Comparison of ENCODE assay signal across 15 cellular contexts in genomic region chr5:38602641-38603040, GRCh38. TPM values are rescaled to one million over a fixed set of nuclear protein-coding genes. Genes with fewer than 3 reads are reported as not detected.
DNase-seq lines count a peak whose midpoint lies in the region; ATAC-seq and TF ChIP-seq lines count a peak whose summit lies in the region.
"Had no signal": no experiment of that assay in that cellular context is flagged by ENCODE, and none has a peak within 500 bp of the region (broad histone marks: within the 10 kb centered on the region; RNA-seq: fewer than 3 reads in every experiment).

No MANE protein-coding gene starts in this region.

- in situ Hi-C loops in gastrocnemius medialis (cut with MboI; ENCODE audit: low sequenced_read_pairs in 4 of 4): no loop called here

- peak; percentile 64 for DNase-seq in NCI-H2171 treated with DMSO at 0.1 percent for 48 hours (lab: John Stamatoyannopoulos, UW)
- no peak for DNase-seq in NCI-H2171 (lab: John Stamatoyannopoulos, UW)
- DNase-seq in PC-9: no peak
- peak; percentile 10 for DNase-seq in lung (ENCODE audit: low spot score)
- DNase-seq in gastrocnemius medialis: no peak
- no peak for DNase-seq in left colon
- DNase-seq: CD8-positive, alpha-beta T cell; COR-L47; DND-41; GF-D8; H7 had no signal

- no peak overlapping the region for H3K4me3 Mint-ChIP-seq in stimulated activated memory B cell treated with anti-CD40 and anti-IgM and Interleukin-4, amounts not matched to agents 10 μg/mL and 1 μg/mL and 100 μg/mL, for 72 hours
- H3K4me3 Mint-ChIP-seq: CD14-positive monocyte; CD8-positive, alpha-beta T cell had no signal

- H3K27me3 ChIP-seq in PC-9 (ENCODE audit: insufficient read depth, low read depth) (no peaks in the 10 kb centered on the region), lung (ENCODE audit: control insufficient read depth, insufficient read depth) (no peaks in the 10 kb centered on the region), gastrocnemius medialis (no peaks in the 10 kb centered on the region)

- peaks cover 34% of the 10 kb centered on the region for H3F3A ChIP-seq in PC-9 (ENCODE audit: insufficient read depth, low read depth)

- no peak overlapping the region for H3K4me3 ChIP-seq in PC-9
- H3K4me3 ChIP-seq in lung: no peak overlapping the region
- no peak overlapping the region for H3K4me3 ChIP-seq in gastrocnemius medialis

- H2AFZ ChIP-seq in PC-9: no peak overlapping the region

- peaks cover 5% of the 10 kb centered on the region; the same call in 1 of the 2 replicates for H3K9me3 ChIP-seq in PC-9 (ENCODE audit: insufficient read depth, low read depth)
- no peaks in the 10 kb centered on the region for H3K9me3 ChIP-seq in lung (ENCODE audit: control insufficient read depth in 2 of 2, insufficient read depth in 1 of 2, low read length in 1 of 2)
- H3K9me3 ChIP-seq in gastrocnemius medialis: no peaks in the 10 kb centered on the region

- CTCF ChIA-PET in PC-9 (lab: Charles Lee): no interaction called here

- H3K27me3 Mint-ChIP-seq in stimulated activated memory B cell treated with anti-CD40 and anti-IgM and Interleukin-4, amounts not matched to agents 10 μg/mL and 1 μg/mL and 100 μg/mL, for 72 hours: no peaks in the 10 kb centered on the region

- TF ChIP-seq POLR2A in gastrocnemius medialis (IDR thresholded peaks at IDR 0.05): no peak

- no peaks in the 10 kb centered on the region for H3K4me1 Mint-ChIP-seq in stimulated activated memory B cell treated with anti-CD40 and anti-IgM and Interleukin-4, amounts not matched to agents 10 μg/mL and 1 μg/mL and 100 μg/mL, for 72 hours

- POLR2A ChIA-PET in PC-9 (lab: Charles Lee; ENCODE audit: unreplicated experiment): no interaction called here

- intact Hi-C loops in PC-9 (cut with micrococcal nuclease; ENCODE audit: unreplicated experiment): no loop called here
- intact Hi-C loops in gastrocnemius medialis (cut with DNase I; ENCODE audit: low total_unique reads): loop anchor here (5.0 kb wide), 1 partner anchor 155 kb away; no protein-coding TSS in a partner anchor
- intact Hi-C loops in left colon (cut with DNase I, micrococcal nuclease): no loop called here

- no peaks in the 10 kb centered on the region for H3K36me3 Mint-ChIP-seq in stimulated activated memory B cell treated with anti-CD40 and anti-IgM and Interleukin-4, amounts not matched to agents 10 μg/mL and 1 μg/mL and 100 μg/mL, for 72 hours
- H3K36me3 Mint-ChIP-seq: CD14-positive monocyte; CD8-positive, alpha-beta T cell had no signal

- ATAC-seq in lung (ENCODE audit: insufficient read depth, low FRiP score) (no peak), gastrocnemius medialis (no peak), left colon (no peak), GM21737 (IDR thresholded peaks at IDR 0.05; ENCODE audit: unreplicated experiment) (no peak)
- no peak for ATAC-seq in stimulated activated memory B cell treated with anti-CD40 and anti-IgM and Interleukin-4, amounts not matched to agents 10 μg/mL and 1 μg/mL and 100 μg/mL, for 72 hours
- ATAC-seq: CD8-positive, alpha-beta T cell had no signal

- TF ChIP-seq CTCF in PC-9 (conservative IDR thresholded peaks at IDR 0.05) (no peak), lung (IDR thresholded peaks at IDR 0.05; ENCODE audit: control extremely low read depth, extremely low read depth) (no peak), gastrocnemius medialis (IDR thresholded peaks at IDR 0.05 in 4 of 5, conservative IDR thresholded peaks at IDR 0.05 in 1 of 5) (no peak)

- H4K20me1 ChIP-seq in PC-9 (ENCODE audit: insufficient read depth): no peaks in the 10 kb centered on the region

- no peaks in the 10 kb centered on the region for H3K9me3 Mint-ChIP-seq in stimulated activated memory B cell treated with anti-CD40 and anti-IgM and Interleukin-4, amounts not matched to agents 10 μg/mL and 1 μg/mL and 100 μg/mL, for 72 hours
- H3K9me3 Mint-ChIP-seq: CD8-positive, alpha-beta T cell had no signal

- BruUV-seq in PC-9 (replicated peaks; lab: Mats Ljungman, UMichigan): no TSS peak

- H3K9me2 ChIP-seq in PC-9 (ENCODE audit: insufficient read depth): no peaks in the 10 kb centered on the region

- H3K4me2 ChIP-seq in PC-9: no peak overlapping the region

- H3K4me1 ChIP-seq in PC-9 (replicated peaks; ENCODE audit: insufficient read depth) (peaks cover 59% of the 10 kb centered on the region), lung (ENCODE audit: control insufficient read depth in 2 of 2, insufficient read depth in 2 of 2, low read length in 2 of 2) (peaks cover 12 to 22% of the 10 kb centered on the region in 2 donors), gastrocnemius medialis (peaks cover 47 to 52% of the 10 kb centered on the region in 2 donors)

- H3K36me3 ChIP-seq in PC-9 (ENCODE audit: low read depth) (no peaks in the 10 kb centered on the region), lung (ENCODE audit: control insufficient read depth in 2 of 2, insufficient read depth in 2 of 2, low read length in 2 of 2) (no peaks in the 10 kb centered on the region), gastrocnemius medialis (no peaks in the 10 kb centered on the region)

- H3K27ac Mint-ChIP-seq in stimulated activated memory B cell treated with anti-CD40 and anti-IgM and Interleukin-4, amounts not matched to agents 10 μg/mL and 1 μg/mL and 100 μg/mL, for 72 hours: no peak overlapping the region
- H3K27ac Mint-ChIP-seq: CD8-positive, alpha-beta T cell had no signal

- 88 to 92% methylated on average over 5 of the region's 5 CpGs for WGBS in lung, 2 donors

- peak overlapping the region; percentile 0; the same call in 1 of the 2 replicates for H3K27ac ChIP-seq in PC-9
- no peak overlapping the region for H3K27ac ChIP-seq in lung (ENCODE audit: low read depth in 1 of 2, low read length in 1 of 2)
- peak overlapping the region; percentile 82 to 91 (median 88) for H3K27ac ChIP-seq in gastrocnemius medialis
- H3K27ac ChIP-seq: 22Rv1 had no signal

- H3K79me2 ChIP-seq in PC-9 (ENCODE audit: low read depth): no peaks in the 10 kb centered on the region

RNA-seq across cellular contexts. Expression of gene LIFR, which starts 46.2 kb away (rescaled TPM):
- total RNA-seq in PC-9 (2021) (22.0 and 28.6 TPM in 2 replicates), lung (100 to 1,000 TPM in 1 of 2 donors, 10 to 100 TPM in 1; 61.3 to 345 TPM), gastrocnemius medialis (100 to 1,000 TPM in 1 of 4 donors, 10 to 100 TPM in 3; 80.0 to 233 (median 89.5) TPM), left colon (10 to 100 TPM in 1 of 2 donors, 1 to 10 TPM in 1; 8.1 to 18.6 TPM)
- polyA plus RNA-seq in lung: 10 to 100 TPM; 14.2 TPM
- total RNA-seq: CD8-positive, alpha-beta T cell had no signal
- polyA plus RNA-seq: CD14-positive monocyte had no signal

Comparison
In these comparisons a context has a peak if more than half of its experiments do, and no peak if none do; other contexts are left out.
1. DNase-seq: peak in NCI-H2171 treated with DMSO at 0.1 percent for 48 hours (single experiment) and lung (single experiment); none in NCI-H2171 (single experiment), PC-9 (0 of 2), gastrocnemius medialis (0 of 2) and left colon (0 of 2).
2. H3K27ac ChIP-seq: peak in PC-9 (single experiment) and gastrocnemius medialis (4 of 4); none in lung (0 of 2).